ENCODE assay signal across 1 cellular context in the genomic region with DNA sequence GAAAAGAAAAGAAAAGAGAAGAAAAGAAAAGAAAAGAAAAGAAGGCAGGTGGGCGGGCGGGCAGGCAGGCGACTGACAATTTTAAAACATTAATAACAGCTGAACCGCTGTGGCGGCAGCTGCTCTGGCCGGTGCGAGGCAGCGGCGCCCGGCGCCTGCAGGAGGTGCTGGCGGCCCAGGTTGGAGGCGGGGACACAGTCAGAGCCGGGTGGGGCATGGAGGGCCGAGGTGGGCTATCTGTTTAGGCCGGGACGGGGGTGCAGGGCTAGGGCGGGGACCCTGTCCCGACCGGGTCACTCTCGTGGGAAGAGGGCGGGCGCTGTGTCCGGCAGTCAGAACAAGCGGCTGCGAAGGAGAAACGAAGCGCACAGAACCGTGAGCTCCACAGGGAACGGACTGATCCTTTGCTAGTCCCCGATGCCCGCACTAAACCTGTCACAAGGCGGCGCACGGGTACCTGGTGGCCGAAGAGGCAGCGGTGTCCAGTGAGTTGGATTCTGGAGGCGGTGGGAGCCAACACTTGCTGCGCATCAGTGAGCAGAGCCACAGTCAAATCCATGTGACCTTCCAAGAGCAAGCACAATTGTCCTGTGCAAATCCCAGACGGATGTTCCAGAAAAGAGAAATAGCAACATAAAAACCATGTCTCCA.
TF ChIP-seq lines count a peak whose summit lies in the region.

No MANE protein-coding gene starts in this region.

TF ChIP-seq in HEK293, 187 proteins besides CTCF, POLR2A, EP300 and RAD21 (continued from another document):
- no peak for TF ChIP-seq TCF7L2 (IDR thresholded peaks at IDR 0.05; ENCODE audit: borderline replicate concordance, low read depth, low read length)
- TF ChIP-seq GFI1B (tag by site-specific recombination; IDR thresholded peaks at IDR 0.05): no peak
- TF ChIP-seq, protein P1, sequence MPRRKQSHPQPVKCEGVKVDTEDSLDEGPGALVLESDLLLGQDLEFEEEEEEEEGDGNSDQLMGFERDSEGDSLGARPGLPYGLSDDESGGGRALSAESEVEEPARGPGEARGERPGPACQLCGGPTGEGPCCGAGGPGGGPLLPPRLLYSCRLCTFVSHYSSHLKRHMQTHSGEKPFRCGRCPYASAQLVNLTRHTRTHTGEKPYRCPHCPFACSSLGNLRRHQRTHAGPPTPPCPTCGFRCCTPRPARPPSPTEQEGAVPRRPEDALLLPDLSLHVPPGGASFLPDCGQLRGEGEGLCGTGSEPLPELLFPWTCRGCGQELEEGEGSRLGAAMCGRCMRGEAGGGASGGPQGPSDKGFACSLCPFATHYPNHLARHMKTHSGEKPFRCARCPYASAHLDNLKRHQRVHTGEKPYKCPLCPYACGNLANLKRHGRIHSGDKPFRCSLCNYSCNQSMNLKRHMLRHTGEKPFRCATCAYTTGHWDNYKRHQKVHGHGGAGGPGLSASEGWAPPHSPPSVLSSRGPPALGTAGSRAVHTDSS (tag by site-specific recombination; IDR thresholded peaks at IDR 0.05): no peak
- no peak for TF ChIP-seq ZSCAN16 (tag by site-specific recombination; IDR thresholded peaks at IDR 0.05)
- no peak for TF ChIP-seq ZNF274 (IDR thresholded peaks at IDR 0.05; ENCODE audit: low read length)
- no peak for TF ChIP-seq ZNF274 (tag by site-specific recombination; IDR thresholded peaks at IDR 0.05; ENCODE audit: borderline replicate concordance)
- TF ChIP-seq, protein P2, sequence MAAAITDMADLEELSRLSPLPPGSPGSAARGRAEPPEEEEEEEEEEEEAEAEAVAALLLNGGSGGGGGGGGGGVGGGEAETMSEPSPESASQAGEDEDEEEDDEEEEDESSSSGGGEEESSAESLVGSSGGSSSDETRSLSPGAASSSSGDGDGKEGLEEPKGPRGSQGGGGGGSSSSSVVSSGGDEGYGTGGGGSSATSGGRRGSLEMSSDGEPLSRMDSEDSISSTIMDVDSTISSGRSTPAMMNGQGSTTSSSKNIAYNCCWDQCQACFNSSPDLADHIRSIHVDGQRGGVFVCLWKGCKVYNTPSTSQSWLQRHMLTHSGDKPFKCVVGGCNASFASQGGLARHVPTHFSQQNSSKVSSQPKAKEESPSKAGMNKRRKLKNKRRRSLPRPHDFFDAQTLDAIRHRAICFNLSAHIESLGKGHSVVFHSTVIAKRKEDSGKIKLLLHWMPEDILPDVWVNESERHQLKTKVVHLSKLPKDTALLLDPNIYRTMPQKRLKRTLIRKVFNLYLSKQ (tag by site-specific recombination; IDR thresholded peaks at IDR 0.05; ENCODE audit: borderline replicate concordance): no peak
- TF ChIP-seq, protein P3, sequence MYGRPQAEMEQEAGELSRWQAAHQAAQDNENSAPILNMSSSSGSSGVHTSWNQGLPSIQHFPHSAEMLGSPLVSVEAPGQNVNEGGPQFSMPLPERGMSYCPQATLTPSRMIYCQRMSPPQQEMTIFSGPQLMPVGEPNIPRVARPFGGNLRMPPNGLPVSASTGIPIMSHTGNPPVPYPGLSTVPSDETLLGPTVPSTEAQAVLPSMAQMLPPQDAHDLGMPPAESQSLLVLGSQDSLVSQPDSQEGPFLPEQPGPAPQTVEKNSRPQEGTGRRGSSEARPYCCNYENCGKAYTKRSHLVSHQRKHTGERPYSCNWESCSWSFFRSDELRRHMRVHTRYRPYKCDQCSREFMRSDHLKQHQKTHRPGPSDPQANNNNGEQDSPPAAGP (tag by site-specific recombination; IDR thresholded peaks at IDR 0.05): no peak
- TF ChIP-seq, protein P4, sequence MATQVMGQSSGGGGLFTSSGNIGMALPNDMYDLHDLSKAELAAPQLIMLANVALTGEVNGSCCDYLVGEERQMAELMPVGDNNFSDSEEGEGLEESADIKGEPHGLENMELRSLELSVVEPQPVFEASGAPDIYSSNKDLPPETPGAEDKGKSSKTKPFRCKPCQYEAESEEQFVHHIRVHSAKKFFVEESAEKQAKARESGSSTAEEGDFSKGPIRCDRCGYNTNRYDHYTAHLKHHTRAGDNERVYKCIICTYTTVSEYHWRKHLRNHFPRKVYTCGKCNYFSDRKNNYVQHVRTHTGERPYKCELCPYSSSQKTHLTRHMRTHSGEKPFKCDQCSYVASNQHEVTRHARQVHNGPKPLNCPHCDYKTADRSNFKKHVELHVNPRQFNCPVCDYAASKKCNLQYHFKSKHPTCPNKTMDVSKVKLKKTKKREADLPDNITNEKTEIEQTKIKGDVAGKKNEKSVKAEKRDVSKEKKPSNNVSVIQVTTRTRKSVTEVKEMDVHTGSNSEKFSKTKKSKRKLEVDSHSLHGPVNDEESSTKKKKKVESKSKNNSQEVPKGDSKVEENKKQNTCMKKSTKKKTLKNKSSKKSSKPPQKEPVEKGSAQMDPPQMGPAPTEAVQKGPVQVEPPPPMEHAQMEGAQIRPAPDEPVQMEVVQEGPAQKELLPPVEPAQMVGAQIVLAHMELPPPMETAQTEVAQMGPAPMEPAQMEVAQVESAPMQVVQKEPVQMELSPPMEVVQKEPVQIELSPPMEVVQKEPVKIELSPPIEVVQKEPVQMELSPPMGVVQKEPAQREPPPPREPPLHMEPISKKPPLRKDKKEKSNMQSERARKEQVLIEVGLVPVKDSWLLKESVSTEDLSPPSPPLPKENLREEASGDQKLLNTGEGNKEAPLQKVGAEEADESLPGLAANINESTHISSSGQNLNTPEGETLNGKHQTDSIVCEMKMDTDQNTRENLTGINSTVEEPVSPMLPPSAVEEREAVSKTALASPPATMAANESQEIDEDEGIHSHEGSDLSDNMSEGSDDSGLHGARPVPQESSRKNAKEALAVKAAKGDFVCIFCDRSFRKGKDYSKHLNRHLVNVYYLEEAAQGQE (tag by site-specific recombination; IDR thresholded peaks at IDR 0.05): 0 out of 2 replicates have a peak, but pooled peaks have one; percentile 22
- TF ChIP-seq ZFP37 (tag by site-specific recombination; IDR thresholded peaks at IDR 0.05): no peak
- no peak for TF ChIP-seq ZNF2 (tag by site-specific recombination; IDR thresholded peaks at IDR 0.05)
- TF ChIP-seq ZNF335 (tag by site-specific recombination; conservative IDR thresholded peaks at IDR 0.05): peak; percentile 56
- no peak for TF ChIP-seq ZNF768 (tag by site-specific recombination; IDR thresholded peaks at IDR 0.05)
- TF ChIP-seq ZNF221 (tag by site-specific recombination; IDR thresholded peaks at IDR 0.05; ENCODE audit: borderline replicate concordance): no peak
- no peak for TF ChIP-seq ZNF624 (tag by site-specific recombination; IDR thresholded peaks at IDR 0.05)
- TF ChIP-seq KLF1 (tag by site-specific recombination; IDR thresholded peaks at IDR 0.05): no peak
- TF ChIP-seq ZNF202 (tag by site-specific recombination; IDR thresholded peaks at IDR 0.05; ENCODE audit: borderline replicate concordance): no peak
- TF ChIP-seq, protein P5, sequence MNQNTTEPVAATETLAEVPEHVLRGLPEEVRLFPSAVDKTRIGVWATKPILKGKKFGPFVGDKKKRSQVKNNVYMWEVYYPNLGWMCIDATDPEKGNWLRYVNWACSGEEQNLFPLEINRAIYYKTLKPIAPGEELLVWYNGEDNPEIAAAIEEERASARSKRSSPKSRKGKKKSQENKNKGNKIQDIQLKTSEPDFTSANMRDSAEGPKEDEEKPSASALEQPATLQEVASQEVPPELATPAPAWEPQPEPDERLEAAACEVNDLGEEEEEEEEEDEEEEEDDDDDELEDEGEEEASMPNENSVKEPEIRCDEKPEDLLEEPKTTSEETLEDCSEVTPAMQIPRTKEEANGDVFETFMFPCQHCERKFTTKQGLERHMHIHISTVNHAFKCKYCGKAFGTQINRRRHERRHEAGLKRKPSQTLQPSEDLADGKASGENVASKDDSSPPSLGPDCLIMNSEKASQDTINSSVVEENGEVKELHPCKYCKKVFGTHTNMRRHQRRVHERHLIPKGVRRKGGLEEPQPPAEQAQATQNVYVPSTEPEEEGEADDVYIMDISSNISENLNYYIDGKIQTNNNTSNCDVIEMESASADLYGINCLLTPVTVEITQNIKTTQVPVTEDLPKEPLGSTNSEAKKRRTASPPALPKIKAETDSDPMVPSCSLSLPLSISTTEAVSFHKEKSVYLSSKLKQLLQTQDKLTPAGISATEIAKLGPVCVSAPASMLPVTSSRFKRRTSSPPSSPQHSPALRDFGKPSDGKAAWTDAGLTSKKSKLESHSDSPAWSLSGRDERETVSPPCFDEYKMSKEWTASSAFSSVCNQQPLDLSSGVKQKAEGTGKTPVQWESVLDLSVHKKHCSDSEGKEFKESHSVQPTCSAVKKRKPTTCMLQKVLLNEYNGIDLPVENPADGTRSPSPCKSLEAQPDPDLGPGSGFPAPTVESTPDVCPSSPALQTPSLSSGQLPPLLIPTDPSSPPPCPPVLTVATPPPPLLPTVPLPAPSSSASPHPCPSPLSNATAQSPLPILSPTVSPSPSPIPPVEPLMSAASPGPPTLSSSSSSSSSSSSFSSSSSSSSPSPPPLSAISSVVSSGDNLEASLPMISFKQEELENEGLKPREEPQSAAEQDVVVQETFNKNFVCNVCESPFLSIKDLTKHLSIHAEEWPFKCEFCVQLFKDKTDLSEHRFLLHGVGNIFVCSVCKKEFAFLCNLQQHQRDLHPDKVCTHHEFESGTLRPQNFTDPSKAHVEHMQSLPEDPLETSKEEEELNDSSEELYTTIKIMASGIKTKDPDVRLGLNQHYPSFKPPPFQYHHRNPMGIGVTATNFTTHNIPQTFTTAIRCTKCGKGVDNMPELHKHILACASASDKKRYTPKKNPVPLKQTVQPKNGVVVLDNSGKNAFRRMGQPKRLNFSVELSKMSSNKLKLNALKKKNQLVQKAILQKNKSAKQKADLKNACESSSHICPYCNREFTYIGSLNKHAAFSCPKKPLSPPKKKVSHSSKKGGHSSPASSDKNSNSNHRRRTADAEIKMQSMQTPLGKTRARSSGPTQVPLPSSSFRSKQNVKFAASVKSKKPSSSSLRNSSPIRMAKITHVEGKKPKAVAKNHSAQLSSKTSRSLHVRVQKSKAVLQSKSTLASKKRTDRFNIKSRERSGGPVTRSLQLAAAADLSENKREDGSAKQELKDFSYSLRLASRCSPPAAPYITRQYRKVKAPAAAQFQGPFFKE (tag by site-specific recombination; IDR thresholded peaks at IDR 0.05; ENCODE audit: borderline replicate concordance): no peak
- TF ChIP-seq ZNF138 (tag by site-specific recombination; IDR thresholded peaks at IDR 0.05; ENCODE audit: borderline replicate concordance): no peak
- no peak for TF ChIP-seq ZNF521 (tag by site-specific recombination; IDR thresholded peaks at IDR 0.05)
- no peak for TF ChIP-seq ZNF623 (tag by site-specific recombination; IDR thresholded peaks at IDR 0.05)
- no peak for TF ChIP-seq ZNF140 (tag by site-specific recombination; IDR thresholded peaks at IDR 0.05)
- 0 out of 2 replicates have a peak, but pooled peaks have one; percentile 16 for TF ChIP-seq KLF9 (tag by site-specific recombination; IDR thresholded peaks at IDR 0.05; ENCODE audit: low read depth)
- no peak for TF ChIP-seq ZNF19 (tag by site-specific recombination; IDR thresholded peaks at IDR 0.05; ENCODE audit: low read depth)
- peak; percentile 38; the same call in 1 of the 2 replicates for TF ChIP-seq ZNF629 (tag by site-specific recombination; IDR thresholded peaks at IDR 0.05)
- no peak for TF ChIP-seq SCRT1 (tag by site-specific recombination; IDR thresholded peaks at IDR 0.05; ENCODE audit: borderline replicate concordance)
- peak; percentile 70 for TF ChIP-seq ZEB2 (tag by site-specific recombination; IDR thresholded peaks at IDR 0.05)
- no peak for TF ChIP-seq YY2 (tag by site-specific recombination; IDR thresholded peaks at IDR 0.05)
- TF ChIP-seq, protein P6, sequence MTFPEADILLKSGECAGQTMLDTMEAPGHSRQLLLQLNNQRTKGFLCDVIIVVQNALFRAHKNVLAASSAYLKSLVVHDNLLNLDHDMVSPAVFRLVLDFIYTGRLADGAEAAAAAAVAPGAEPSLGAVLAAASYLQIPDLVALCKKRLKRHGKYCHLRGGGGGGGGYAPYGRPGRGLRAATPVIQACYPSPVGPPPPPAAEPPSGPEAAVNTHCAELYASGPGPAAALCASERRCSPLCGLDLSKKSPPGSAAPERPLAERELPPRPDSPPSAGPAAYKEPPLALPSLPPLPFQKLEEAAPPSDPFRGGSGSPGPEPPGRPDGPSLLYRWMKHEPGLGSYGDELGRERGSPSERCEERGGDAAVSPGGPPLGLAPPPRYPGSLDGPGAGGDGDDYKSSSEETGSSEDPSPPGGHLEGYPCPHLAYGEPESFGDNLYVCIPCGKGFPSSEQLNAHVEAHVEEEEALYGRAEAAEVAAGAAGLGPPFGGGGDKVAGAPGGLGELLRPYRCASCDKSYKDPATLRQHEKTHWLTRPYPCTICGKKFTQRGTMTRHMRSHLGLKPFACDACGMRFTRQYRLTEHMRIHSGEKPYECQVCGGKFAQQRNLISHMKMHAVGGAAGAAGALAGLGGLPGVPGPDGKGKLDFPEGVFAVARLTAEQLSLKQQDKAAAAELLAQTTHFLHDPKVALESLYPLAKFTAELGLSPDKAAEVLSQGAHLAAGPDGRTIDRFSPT (tag by site-specific recombination; IDR thresholded peaks at IDR 0.05): peak; percentile 57
- TF ChIP-seq GLIS1 (tag by site-specific recombination; IDR thresholded peaks at IDR 0.05): no peak
